Comparison of ENCODE assay signal across 10 cellular contexts in the genomic region with DNA sequence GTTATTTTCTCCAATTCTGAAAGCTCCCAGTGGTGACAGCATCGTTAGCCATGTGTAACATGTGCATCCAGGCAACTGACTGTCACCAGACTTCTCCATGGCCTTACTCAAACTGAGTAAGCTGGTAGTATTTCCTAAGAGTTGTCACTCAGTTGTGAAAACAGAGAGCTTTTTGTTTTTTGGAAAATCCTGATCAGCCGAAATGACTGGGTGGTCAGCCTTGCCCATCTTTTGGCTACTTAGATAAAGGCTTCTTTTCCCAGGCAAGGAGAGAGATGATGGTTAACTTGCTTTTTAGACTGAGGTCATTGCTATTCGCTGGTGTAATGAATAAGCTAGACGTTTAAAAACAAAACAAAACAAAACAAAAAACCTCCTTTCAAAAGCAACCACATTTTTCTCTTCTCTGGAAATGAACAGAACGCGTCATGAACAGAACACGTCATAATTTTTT.
A peak's percentile ranks its signal among the peaks of the same experiment; 100 is the strongest.
DNase-seq lines count a peak whose midpoint lies in the region; ATAC-seq, FAIRE-seq and TF ChIP-seq lines count a peak whose summit lies in the region.
"Had no signal": no experiment of that assay in that cellular context is flagged by ENCODE, and none has a peak within 500 bp of the region (broad histone marks: within the 10 kb centered on the region; RNA-seq: fewer than 3 reads in every experiment).

No MANE protein-coding gene starts in this region.

- TF ChIP-seq POLR2A in GM12878 (IDR thresholded peaks at IDR 0.05; ENCODE audit: low read depth, low read length): no peak

- 4% methylated on average over 7 of the region's 7 CpGs for WGBS in GM12878 (ENCODE audit: insufficient coverage, insufficient replicate concordance, low lambda C conversion rate, missing lambda C conversion rate)

- TF ChIP-seq CTCF in GM12878 (IDR thresholded peaks at IDR 0.05 in 2 of 3, conservative IDR thresholded peaks at IDR 0.05 in 1 of 3; ENCODE audit: control insufficient read depth in 2 of 3, extremely low read depth in 1 of 3, insufficient read depth in 1 of 3, low read depth in 3 of 3, low read length in 3 of 3) (no peak), thoracic aorta (IDR thresholded peaks at IDR 0.05) (no peak), mucosa of descending colon (IDR thresholded peaks at IDR 0.05) (no peak)

- peaks cover 67% of the 10 kb centered on the region for H3K4me1 Mint-ChIP-seq in activated CD4-positive, alpha-beta T cell treated with anti-CD3 and anti-CD28 coated beads, Interleukin-2, amount 10 ng/mL, durations not matched to agents 7 days and 5 days

- H3K79me2 ChIP-seq in GM12878 (ENCODE audit: control insufficient read depth, insufficient read depth, low read length): peaks cover 41% of the 10 kb centered on the region

- in situ Hi-C loops in GM12878 (cut with MboI): no loop called here
- in situ Hi-C loops in HAP-1 (cut with MboI; ENCODE audit: low sequenced_read_pairs): no loop called here

- no peak for TF ChIP-seq EP300 in GM12878 (IDR thresholded peaks at IDR 0.05; ENCODE audit: borderline replicate concordance in 1 of 2, control insufficient read depth in 1 of 2, low read depth in 2 of 2, low read length in 2 of 2)

- no peaks in the 10 kb centered on the region for H3K9me3 Mint-ChIP-seq in activated CD4-positive, alpha-beta T cell treated with anti-CD3 and anti-CD28 coated beads, Interleukin-2, amount 10 ng/mL, durations not matched to agents 7 days and 5 days

- H3K36me3 ChIP-seq in GM12878 (ENCODE audit: control insufficient read depth in 2 of 2, insufficient read depth in 2 of 2, low read length in 1 of 2): peaks cover 24 to 37% of the 10 kb centered on the region in 2 experiments
- peaks cover 17% of the 10 kb centered on the region for H3K36me3 ChIP-seq in thoracic aorta
- H3K36me3 ChIP-seq in mucosa of descending colon (ENCODE audit: low read depth): peaks cover 4% of the 10 kb centered on the region
- H3K36me3 ChIP-seq in HAP-1 (replicated peaks): no peaks in the 10 kb centered on the region; the same call in 1 of the 2 replicates

- RAD21 ChIA-PET in GM12878 (lab: Charles Lee; ENCODE audit: unreplicated experiment): interaction anchor here (1.1 kb wide), 1 partner anchor 146 kb away, joined by 3 read pairs; no protein-coding TSS in a partner anchor

- intact Hi-C loops in GM12878 (cut with micrococcal nuclease; ENCODE audit: unreplicated experiment) (no loop called here), mucosa of descending colon (cut with DNase I, micrococcal nuclease) (loop anchor here (10.0 kb wide), 1 partner anchor 151 kb away; no protein-coding TSS in a partner anchor)

- H3K9me3 ChIP-seq in GM12878 (replicated peaks; ENCODE audit: control insufficient read depth, insufficient read depth, low read length) (no peaks in the 10 kb centered on the region), thoracic aorta (no peaks in the 10 kb centered on the region), mucosa of descending colon (no peaks in the 10 kb centered on the region), HAP-1 (no peaks in the 10 kb centered on the region)

- H3K4me2 ChIP-seq in GM12878 (ENCODE audit: control insufficient read depth, insufficient read depth): no peak overlapping the region

- no TSS peak for BruUV-seq in GM12878 (replicated peaks; lab: Mats Ljungman, UMichigan)

- no peaks in the 10 kb centered on the region for H3K27me3 ChIP-seq in GM12878 (replicated peaks in 1 of 2; ENCODE audit: control insufficient read depth in 2 of 2, insufficient read depth in 2 of 2, low read length in 1 of 2)
- H3K27me3 ChIP-seq in layer of hippocampus (ENCODE audit: control insufficient read depth, insufficient read depth, low read length): no peaks in the 10 kb centered on the region
- H3K27me3 ChIP-seq in thoracic aorta (replicated peaks; ENCODE audit: insufficient read depth): no peaks in the 10 kb centered on the region
- no peaks in the 10 kb centered on the region for H3K27me3 ChIP-seq in HAP-1 (ENCODE audit: low read depth)

- POLR2A ChIA-PET in activated CD4-positive, alpha-beta T cell treated with anti-CD3 and anti-CD28 coated beads, Interleukin-2, amount 10 ng/mL, durations not matched to agents 7 days and 5 days (lab: Charles Lee): interaction anchor here (0.5 to 0.7 kb wide), 3 partner anchors 8 to 65 kb away, joined by 3 read pairs; no protein-coding TSS in a partner anchor
- POLR2A ChIA-PET in GM12878 (lab: Charles Lee): interaction anchor here (0.6 to 0.9 kb wide), 2 partner anchors 23 to 148 kb away, joined by 4 to 5 read pairs; no protein-coding TSS in a partner anchor

- ATAC-seq in GM12878 (no peak), thoracic aorta (ENCODE audit: insufficient number of reproducible peaks, low FRiP score, low read depth) (peak; percentile 66), mucosa of descending colon (no peak)

- H3K27ac ChIP-seq in GM12878 (ENCODE audit: control insufficient read depth, insufficient read depth) (no peak overlapping the region; the same call in 1 of the 2 replicates), layer of hippocampus (ENCODE audit: low read depth, low read length) (peak overlapping the region; percentile 30), thoracic aorta (peak overlapping the region; percentile 78 to 88)

- peaks cover 67% of the 10 kb centered on the region for H3K36me3 Mint-ChIP-seq in activated CD4-positive, alpha-beta T cell treated with anti-CD3 and anti-CD28 coated beads, Interleukin-2, amount 10 ng/mL, durations not matched to agents 7 days and 5 days (ENCODE audit: low read depth)

- peaks cover 5% of the 10 kb centered on the region for H4K20me1 ChIP-seq in GM12878 (ENCODE audit: control insufficient read depth, insufficient read depth)

- no peak overlapping the region for H3K9ac ChIP-seq in GM12878 (ENCODE audit: control insufficient read depth, insufficient read depth, low read length)

- H3K27ac Mint-ChIP-seq in activated CD4-positive, alpha-beta T cell treated with anti-CD3 and anti-CD28 coated beads, Interleukin-2, amount 10 ng/mL, durations not matched to agents 7 days and 5 days: peak overlapping the region; percentile 88

- H3K4me3 ChIP-seq in GM12878 (no peak overlapping the region), thoracic aorta (no peak overlapping the region), mucosa of descending colon (no peak overlapping the region), HAP-1 (no peak overlapping the region)

- H3K27me3 Mint-ChIP-seq in activated CD4-positive, alpha-beta T cell treated with anti-CD3 and anti-CD28 coated beads, Interleukin-2, amount 10 ng/mL, durations not matched to agents 7 days and 5 days: no peaks in the 10 kb centered on the region

- H3K4me1 ChIP-seq in GM12878 (ENCODE audit: control insufficient read depth, insufficient read depth, low read length): peaks cover 18% of the 10 kb centered on the region
- peaks cover 39 to 79% of the 10 kb centered on the region in 2 donors for H3K4me1 ChIP-seq in thoracic aorta (ENCODE audit: control insufficient read depth in 1 of 2, low read depth in 2 of 2)
- H3K4me1 ChIP-seq in mucosa of descending colon (ENCODE audit: low read depth): peaks cover 69% of the 10 kb centered on the region
- H3K4me1 ChIP-seq in HAP-1: no peaks in the 10 kb centered on the region

- no peak for FAIRE-seq in GM12878 (lab: Jason Lieb, UNC)

- SMC1A ChIA-PET in GM12878 (lab: Charles Lee; ENCODE audit: uncharacterized antibody, unreplicated experiment): interaction anchor here (0.7 to 1.7 kb wide), 6 partner anchors 15 to 111 kb away, joined by 3 to 7 read pairs (median 4); no protein-coding TSS in a partner anchor

- H3K4me3 Mint-ChIP-seq in activated CD4-positive, alpha-beta T cell treated with anti-CD3 and anti-CD28 coated beads, Interleukin-2, amount 10 ng/mL, durations not matched to agents 7 days and 5 days: no peak overlapping the region
- H3K4me3 Mint-ChIP-seq: immature natural killer cell had no signal

- no peak for TF ChIP-seq RAD21 in GM12878 (IDR thresholded peaks at IDR 0.05; ENCODE audit: insufficient read depth, low read depth, low read length)

- DNase-seq in activated CD4-positive, alpha-beta T cell treated with anti-CD3 and anti-CD28 coated beads, Interleukin-2, amount 10 ng/mL, durations not matched to agents 7 days and 5 days: no peak
- DNase-seq in activated CD4-positive, alpha-beta T cell treated with anti-CD3 and anti-CD28 coated beads for 1 hour: no peak
- no peak for DNase-seq in GM12878 (ENCODE audit: low read depth, low spot score)
- no peak for DNase-seq in thoracic aorta (ENCODE audit: low spot score)
- DNase-seq in HT-29 (ENCODE audit: low spot score): no peak
- no peak for DNase-seq in mucosa of descending colon
- no peak for DNase-seq in HAP-1 (ENCODE audit: low spot score in 2 of 2)
- DNase-seq: immature natural killer cell, NCI-H1694 treated with DMSO at 0.1 percent for 48 hours had no signal

- CTCF ChIA-PET in activated CD4-positive, alpha-beta T cell treated with anti-CD3 and anti-CD28 coated beads, Interleukin-2, amount 10 ng/mL, durations not matched to agents 7 days and 5 days (lab: Charles Lee): interaction anchor here (0.6 to 1.5 kb wide), 4 partner anchors 8 to 199 kb away, joined by 3 to 9 read pairs (median 4); no protein-coding TSS in a partner anchor
- CTCF ChIA-PET in GM12878 (lab: Yijun Ruan, JAX): interaction anchor here (0.7 to 8.6 kb wide), 7 partner anchors 10 to 566 kb away, joined by 3 to 166 read pairs (median 3); no protein-coding TSS in a partner anchor

- H2AFZ ChIP-seq in GM12878 (ENCODE audit: control insufficient read depth, low read depth, low read length): no peak overlapping the region

TF ChIP-seq in GM12878, 131 proteins besides CTCF, POLR2A, EP300 and RAD21 (continues in another document):
- TF ChIP-seq, protein P1, sequence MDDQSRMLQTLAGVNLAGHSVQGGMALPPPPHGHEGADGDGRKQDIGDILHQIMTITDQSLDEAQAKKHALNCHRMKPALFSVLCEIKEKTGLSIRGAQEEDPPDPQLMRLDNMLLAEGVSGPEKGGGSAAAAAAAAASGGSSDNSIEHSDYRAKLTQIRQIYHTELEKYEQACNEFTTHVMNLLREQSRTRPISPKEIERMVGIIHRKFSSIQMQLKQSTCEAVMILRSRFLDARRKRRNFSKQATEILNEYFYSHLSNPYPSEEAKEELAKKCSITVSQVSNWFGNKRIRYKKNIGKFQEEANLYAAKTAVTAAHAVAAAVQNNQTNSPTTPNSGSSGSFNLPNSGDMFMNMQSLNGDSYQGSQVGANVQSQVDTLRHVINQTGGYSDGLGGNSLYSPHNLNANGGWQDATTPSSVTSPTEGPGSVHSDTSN (IDR thresholded peaks at IDR 0.05; ENCODE audit: insufficient replicate concordance, low read depth, low read length): peak; percentile 7
- 0 out of 2 replicates have a peak, but pooled peaks have one; percentile 34 for TF ChIP-seq CREB1 (IDR thresholded peaks at IDR 0.05; ENCODE audit: low read depth)
